Comparison of ENCODE assay signal across 8 cellular contexts in genomic region chr3:148309390-148310035, GRCh38.
A peak's percentile ranks its signal among the peaks of the same experiment; 100 is the strongest.
DNase-seq lines count a peak whose midpoint lies in the region; ATAC-seq, FAIRE-seq and TF ChIP-seq lines count a peak whose summit lies in the region.

No MANE protein-coding gene starts in this region.

- no peak overlapping the region for H3K4me2 ChIP-seq in A549

- no peak overlapping the region for H3K27ac ChIP-seq in A549
- no peak overlapping the region for H3K27ac ChIP-seq in WERI-Rb-1
- no peak overlapping the region for H3K27ac ChIP-seq in iPS DF 6.9 (ENCODE audit: low read length)
- H3K27ac ChIP-seq in substantia nigra (ENCODE audit: low read depth, low read length, poor library complexity, severe bottlenecking): no peak overlapping the region

- TF ChIP-seq RAD21 in A549 (conservative IDR thresholded peaks at IDR 0.05 in 1 of 2, IDR thresholded peaks at IDR 0.05 in 1 of 2): peak; percentile 29 to 36; a peak in 3 of 5 replicates

- DNase-seq in A549 (ENCODE audit: low read depth in 1 of 2, low spot score in 1 of 2) (peak; percentile 7 to 29), GM10266 (ENCODE audit: extremely low spot score) (peak; percentile 20), HAP-1 (ENCODE audit: low spot score in 2 of 2) (peak; percentile 21 to 51), KBM-7 (peak; percentile 53), WERI-Rb-1 (peak; percentile 48), iPS DF 6.9 (ENCODE audit: low read depth, low spot score) (peak; percentile 37), substantia nigra (lab: John Stamatoyannopoulos, UW) (no peak), mesenteric fat pad (ENCODE audit: low spot score) (no peak)

- POLR2A ChIA-PET in A549 (lab: Yijun Ruan, JAX): no interaction called here

- H3K36me3 ChIP-seq in HAP-1 (replicated peaks) (no peaks in the 10 kb centered on the region), WERI-Rb-1 (no peaks in the 10 kb centered on the region), iPS DF 6.9 (ENCODE audit: control insufficient read depth, insufficient read depth, low read length) (no peaks in the 10 kb centered on the region)

- no peak overlapping the region for H3K4me3 ChIP-seq in A549
- no peak overlapping the region for H3K4me3 ChIP-seq in HAP-1
- H3K4me3 ChIP-seq in WERI-Rb-1 (ENCODE audit: low read depth, low read length): no peak overlapping the region
- no peak overlapping the region for H3K4me3 ChIP-seq in iPS DF 6.9 (ENCODE audit: low read length)

- TF ChIP-seq CTCF in A549 (IDR thresholded peaks at IDR 0.05): peak; percentile 45
- peak; percentile 75 for TF ChIP-seq CTCF in GM10266 (IDR thresholded peaks at IDR 0.05; ENCODE audit: control insufficient read depth, insufficient read depth, low read depth, missing control alignments)
- TF ChIP-seq CTCF in WERI-Rb-1 (IDR thresholded peaks at IDR 0.05; ENCODE audit: low read depth, low read length): peak; percentile 76

- TF ChIP-seq POLR2A in A549 (IDR thresholded peaks at IDR 0.05; ENCODE audit: low read length): no peak

- ATAC-seq in A549: peak in 1 of 2 experiments; percentile 75; a peak in 4 of 6 replicates

- H3K4me1 ChIP-seq in A549 (no peaks in the 10 kb centered on the region), HAP-1 (no peaks in the 10 kb centered on the region), iPS DF 6.9 (ENCODE audit: control insufficient read depth, insufficient read depth, low read length) (no peaks in the 10 kb centered on the region)

- FAIRE-seq in A549 (lab: Jason Lieb, UNC): no peak

- H3K27me3 ChIP-seq in HAP-1 (ENCODE audit: low read depth) (no peaks in the 10 kb centered on the region), WERI-Rb-1 (ENCODE audit: insufficient read depth, low read depth, severe bottlenecking) (no peaks in the 10 kb centered on the region), iPS DF 6.9 (ENCODE audit: control insufficient read depth, insufficient read depth, low read length) (no peaks in the 10 kb centered on the region)

- no peaks in the 10 kb centered on the region for H3K9me3 ChIP-seq in A549
- no peaks in the 10 kb centered on the region for H3K9me3 ChIP-seq in HAP-1
- no peaks in the 10 kb centered on the region for H3K9me3 ChIP-seq in WERI-Rb-1 (ENCODE audit: severe bottlenecking)
- H3K9me3 ChIP-seq in iPS DF 6.9 (ENCODE audit: control insufficient read depth, insufficient read depth, low read length): no peaks in the 10 kb centered on the region

- in situ Hi-C loops in HAP-1 (cut with MboI; ENCODE audit: low sequenced_read_pairs): no loop called here
- in situ Hi-C loops in KBM-7 (cut with MboI; ENCODE audit: low pct_unique_long_range_greater_than_20kb, low sequenced_read_pairs): no loop called here

- TF ChIP-seq EP300 in A549 (IDR thresholded peaks at IDR 0.05): no peak

- CTCF ChIA-PET in A549 (lab: Yijun Ruan, JAX): interaction anchor here (0.6 to 0.9 kb wide), 3 partner anchors 12 to 637 kb away, joined by 3 to 4 read pairs (median 3); no protein-coding TSS in a partner anchor

- WGBS in A549 (ENCODE audit: missing lambda C conversion rate): 25% methylated on average over 4 of the region's 4 CpGs
- no CpG with 5 or more reads among the region's 4 CpGs for WGBS in iPS DF 6.9 (ENCODE audit: insufficient coverage, insufficient read length)

TF ChIP-seq in A549, 52 proteins besides CTCF, POLR2A, EP300 and RAD21:
- no peak for TF ChIP-seq REST (IDR thresholded peaks at IDR 0.05)
- no peak for TF ChIP-seq RCOR1 (IDR thresholded peaks at IDR 0.05; ENCODE audit: low read depth, low read length)
- no peak for TF ChIP-seq CEBPB (IDR thresholded peaks at IDR 0.05)
- TF ChIP-seq SMC3 (IDR thresholded peaks at IDR 0.05): 0 out of 3 replicates have a peak, but pooled peaks have one; percentile 27
- no peak for TF ChIP-seq BCL3 (IDR thresholded peaks at IDR 0.05)

Comparison
In these comparisons a context has a peak if more than half of its experiments do, and no peak if none do; other contexts are left out.
1. DNase-seq: peak in A549 (2 of 2), GM10266 (single experiment), HAP-1 (2 of 2), KBM-7 (single experiment), WERI-Rb-1 (single experiment) and iPS DF 6.9 (single experiment); none in substantia nigra (0 of 49) and mesenteric fat pad (single experiment).
2. Peak in every context shown above with its lines, with median percentiles within 50 percentile points of each other: CTCF ChIP-seq.